34 cellular contexts compared by ENCODE assay signal in the genomic region with DNA sequence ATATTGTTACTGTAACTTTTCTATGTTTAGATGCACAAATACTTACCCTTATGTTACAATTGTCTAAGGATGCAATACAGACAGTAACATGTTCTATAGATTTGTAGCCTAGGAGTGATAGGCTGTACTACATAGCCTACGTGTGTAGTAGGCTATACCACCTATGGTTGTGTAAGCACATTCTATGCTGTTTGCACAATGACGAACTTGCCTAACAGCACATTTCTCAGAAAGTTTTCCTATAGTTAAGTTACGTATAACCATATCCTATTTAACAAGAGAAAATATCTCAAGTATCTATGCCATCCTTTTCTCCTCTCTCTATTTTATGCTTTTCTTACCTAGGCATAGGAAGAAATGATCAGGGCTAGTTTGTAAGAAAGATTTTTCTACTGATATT.
"Had no signal": no experiment of that assay in that cellular context is flagged by ENCODE, and none has a peak within 500 bp of the region (broad histone marks: within the 10 kb centered on the region; RNA-seq: fewer than 3 reads in every experiment).

No MANE protein-coding gene starts in this region.

- H3K9me3 ChIP-seq: MG63 had no signal

- H3K4me2 ChIP-seq: KMS-11 had no signal

- H3K36me3 ChIP-seq: MG63 had no signal

- H3K27me3 ChIP-seq: MG63 had no signal

- DNase-seq: Karpas-422, Kasumi-1, MG63, MM.1S, MV-4-11, NCI-H1048, NCI-H1092, NCI-H1092 treated with DMSO at 0.1 percent for 48 hours, NCI-H1105, NCI-H1105 treated with DMSO at 0.1 percent for 48 hours, NCI-H1417, NCI-H1417 treated with DMSO at 0.1 percent for 48 hours, NCI-H1436, NCI-H1436 treated with DMSO at 0.1 percent for 48 hours, NCI-H146, NCI-H1694, NCI-H1694 treated with DMSO at 0.1 percent for 48 hours, NCI-H187, NCI-H187 treated with DMSO at 0.1 percent for 48 hours, NCI-H1930, NCI-H2029, NCI-H2029 treated with DMSO at 0.1 percent for 48 hours, NCI-H2081, NCI-H2081 treated with DMSO at 0.1 percent for 48 hours, NCI-H2107, NCI-H2171, NCI-H2171 treated with DMSO at 0.1 percent for 48 hours, NCI-H2227 treated with DMSO at 0.1 percent for 48 hours, NCI-H226, NCI-H345, NCI-H446, NCI-H446 treated with DMSO at 0.1 percent for 48 hours, NCI-H510A had no signal

- H3K9ac ChIP-seq: KMS-11 had no signal

- H3K27ac ChIP-seq: KMS-11 had no signal

- H3K4me3 ChIP-seq: MG63 had no signal
